ENCODE assay signal across 20 cellular contexts in genomic region chr14:102757646-102758045, GRCh38. TPM values are rescaled to one million over a fixed set of nuclear protein-coding genes. Genes with fewer than 3 reads are reported as not detected.
DNase-seq lines count a peak whose midpoint lies in the region; ATAC-seq and TF ChIP-seq lines count a peak whose summit lies in the region.
"Had no signal": no experiment of that assay in that cellular context is flagged by ENCODE, and none has a peak within 500 bp of the region (broad histone marks: within the 10 kb centered on the region; RNA-seq: fewer than 3 reads in every experiment).

No MANE protein-coding gene starts in this region.

- H3K27me3 ChIP-seq in OCI-LY3 (ENCODE audit: low read depth, low read length) = no peaks in the 10 kb centered on the region
- H3K27me3 ChIP-seq: SJSA1 had no signal

- H3K4me3 Mint-ChIP-seq in memory B cell = peak overlapping the region; percentile 34

- no peak overlapping the region for H3K9ac ChIP-seq in OCI-LY3 (ENCODE audit: low read length)
- H3K9ac ChIP-seq: KMS-11 had no signal

- H2AFZ ChIP-seq in OCI-LY3 (ENCODE audit: low read depth, low read length) = 0 out of 2 replicates have a peak overlapping the region, but pooled peaks have one; percentile 4

- H3K4me2 ChIP-seq in OCI-LY3 (ENCODE audit: low read length) = 0 out of 2 replicates have a peak overlapping the region, but pooled peaks have one; percentile 15
- H3K4me2 ChIP-seq: KMS-11 had no signal

- no peak overlapping the region for H3K27ac ChIP-seq in OCI-LY3 (ENCODE audit: low read length)
- H3K27ac ChIP-seq: C4-2B, HL-60, KMS-11, SJSA1 had no signal

- no peak for TF ChIP-seq CTCF in GM12864 (IDR thresholded peaks at IDR 0.05; ENCODE audit: low read depth, low read length, missing control alignments)
- no peak for TF ChIP-seq CTCF in OCI-LY3 (IDR thresholded peaks at IDR 0.05; ENCODE audit: low read depth, low read length)

- no peak for ATAC-seq in memory B cell (ENCODE audit: low read depth)
- ATAC-seq in activated naive CD4-positive, alpha-beta T cell treated with anti-CD3 and anti-CD28 coated beads, Interleukin-2, amount 50 U/mL, for 72 hours = no peak
- no peak for ATAC-seq in HG02610 (IDR thresholded peaks at IDR 0.05; ENCODE audit: unreplicated experiment)
- ATAC-seq: Panc1 had no signal

- H3K4me3 ChIP-seq in GM12864 (ENCODE audit: low read depth, low read length) (peak overlapping the region; percentile 20), OCI-LY3 (ENCODE audit: low read length) (no peak overlapping the region)
- H3K4me3 ChIP-seq: SJSA1 had no signal

- no peaks in the 10 kb centered on the region for H3K9me3 Mint-ChIP-seq in memory B cell
- no peaks in the 10 kb centered on the region for H3K9me3 Mint-ChIP-seq in activated naive CD4-positive, alpha-beta T cell treated with anti-CD3 and anti-CD28 coated beads, Interleukin-2, amount 50 U/mL, for 72 hours

- H4K20me1 ChIP-seq in OCI-LY3 (ENCODE audit: insufficient read depth, low read length) = no peaks in the 10 kb centered on the region

- H3K27ac Mint-ChIP-seq in memory B cell = peak overlapping the region; percentile 58
- H3K27ac Mint-ChIP-seq in activated naive CD4-positive, alpha-beta T cell treated with anti-CD3 and anti-CD28 coated beads, Interleukin-2, amount 50 U/mL, for 72 hours = no peak overlapping the region

- DNase-seq in GM12864 (ENCODE audit: low read depth) (no peak), memory B cell (ENCODE audit: low spot score in 2 of 2) (no peak), NCI-H1092 treated with DMSO at 0.1 percent for 48 hours (lab: John Stamatoyannopoulos, UW) (no peak), pons (ENCODE audit: low spot score) (no peak)
- DNase-seq in activated naive CD4-positive, alpha-beta T cell treated with anti-CD3 and anti-CD28 coated beads, Interleukin-2, amount 50 U/mL, for 72 hours (ENCODE audit: low spot score in 2 of 2) = no peak
- DNase-seq: MV-4-11; NCI-H1694; NCI-H2081; NCI-H2171; NCI-H345; NCI-H524; NCI-H774; NK-92 treated with Interleukin-12 subunit alpha and Interleukin-12 subunit beta, amount 100 ng/mL, for 24 hours had no signal

- H3K36me3 Mint-ChIP-seq in memory B cell = no peaks in the 10 kb centered on the region
- H3K36me3 Mint-ChIP-seq in activated naive CD4-positive, alpha-beta T cell treated with anti-CD3 and anti-CD28 coated beads, Interleukin-2, amount 50 U/mL, for 72 hours = no peaks in the 10 kb centered on the region

- H3K36me3 ChIP-seq in OCI-LY3 (replicated peaks; ENCODE audit: low read depth, low read length) = peaks cover 2% of the 10 kb centered on the region
- H3K36me3 ChIP-seq: SJSA1 had no signal

- H3K79me2 ChIP-seq in OCI-LY3 (ENCODE audit: low read length) = no peaks in the 10 kb centered on the region

- no peaks in the 10 kb centered on the region for H3K27me3 Mint-ChIP-seq in memory B cell

- H3K9me3 ChIP-seq in OCI-LY3 (ENCODE audit: insufficient read depth, low read length) = no peaks in the 10 kb centered on the region
- H3K9me3 ChIP-seq: SJSA1 had no signal

- H3K4me1 Mint-ChIP-seq in memory B cell = peaks cover 31% of the 10 kb centered on the region

- peaks cover 68% of the 10 kb centered on the region for H3K4me1 ChIP-seq in OCI-LY3 (ENCODE audit: low read length)
- H3K4me1 ChIP-seq: SJSA1 had no signal

RNA-seq across cellular contexts. Expression of gene TRAF3, which starts 19.6 kb away (rescaled TPM):
- 10 to 100 TPM; 54.9 to 97.0 TPM for total RNA-seq in activated naive CD4-positive, alpha-beta T cell treated with anti-CD3 and anti-CD28 coated beads, Interleukin-2, amount 50 U/mL, for 72 hours
